Comparison of ENCODE assay signal across 6 cellular contexts in genomic region chrX:1053600-1053999, GRCh38.
DNase-seq lines count a peak whose midpoint lies in the region; ATAC-seq, FAIRE-seq and TF ChIP-seq lines count a peak whose summit lies in the region.
"Not testable (repeated sequence)": the region's sequence is repeated elsewhere in the genome, so short reads cannot be mapped to it uniquely, and the experiment has no call there.

No MANE protein-coding gene starts in this region.

- not testable (repeated sequence) for H3K36me3 ChIP-seq in HEK293 (ENCODE audit: control insufficient read depth in 2 of 2, insufficient read depth in 1 of 2, low read length in 2 of 2); astrocyte (ENCODE audit: insufficient read depth, low read length); GM12878 (ENCODE audit: control insufficient read depth in 2 of 2, insufficient read depth in 2 of 2, low read length in 1 of 2); K562 (ENCODE audit: control insufficient read depth, insufficient read depth, low read length); endodermal cell (ENCODE audit: control insufficient read depth, insufficient read depth, low read length)

- H3K36me3 Mint-ChIP-seq in astrocyte (ENCODE audit: low read depth, unreplicated experiment); endodermal cell (ENCODE audit: low read depth): not testable (repeated sequence)

- peaks cover 24% of the 10 kb centered on the region for H3K9me3 Mint-ChIP-seq in astrocyte (ENCODE audit: unreplicated experiment)
- H3K9me3 Mint-ChIP-seq in endodermal cell, result peaks cover 35% of the 10 kb centered on the region

- H3K27ac ChIP-seq in HEK293 (ENCODE audit: extremely low read depth, low read depth, low read length); astrocyte (ENCODE audit: low read depth, low read length); GM12878 (ENCODE audit: control insufficient read depth, insufficient read depth); K562 (ENCODE audit: extremely low read depth, low read depth, low read length); endodermal cell (ENCODE audit: low read depth, low read length): not testable (repeated sequence)

- not testable (repeated sequence) for H3K4me1 Mint-ChIP-seq in astrocyte (ENCODE audit: low read depth, unreplicated experiment); endodermal cell

- intact Hi-C loops in GM12878 (cut with micrococcal nuclease; ENCODE audit: unreplicated experiment); K562 (cut with micrococcal nuclease): not testable (repeated sequence)

- POLR2A ChIA-PET in HEK293 (lab: Yijun Ruan, JAX); GM12878 (lab: Charles Lee); K562 (lab: Yijun Ruan, JAX): not testable (repeated sequence)

- H3K4me1 ChIP-seq in HEK293 (ENCODE audit: control insufficient read depth, insufficient read depth, low read length); astrocyte (ENCODE audit: insufficient read depth, low read length); GM12878 (ENCODE audit: control insufficient read depth, insufficient read depth, low read length); K562 (replicated peaks in 1 of 2; ENCODE audit: control insufficient read depth in 2 of 2, insufficient read depth in 2 of 2, low read length in 2 of 2); endodermal cell (ENCODE audit: control insufficient read depth, insufficient read depth, low read length): not testable (repeated sequence)

- SMC1A ChIA-PET in GM12878 (lab: Charles Lee; ENCODE audit: uncharacterized antibody, unreplicated experiment), result not testable (repeated sequence)

- DNase-seq in astrocyte (ENCODE audit: low read depth); GM12878 (ENCODE audit: low read depth, low spot score); K562 (ENCODE audit: extremely low read depth in 1 of 4, low spot score in 3 of 4); endodermal cell: not testable (repeated sequence)
- DNase-seq in islet precursor cell, result peak; percentile 7

- not testable (repeated sequence) for H3K27me3 ChIP-seq in astrocyte (ENCODE audit: insufficient read depth, low read length); GM12878 (replicated peaks in 1 of 2; ENCODE audit: control insufficient read depth in 2 of 2, insufficient read depth in 2 of 2, low read length in 1 of 2); K562 (ENCODE audit: control insufficient read depth in 2 of 2, insufficient read depth in 2 of 2, low read length in 2 of 2); endodermal cell (ENCODE audit: control insufficient read depth, insufficient read depth, low read length, poor library complexity, severe bottlenecking)

- H3K4me2 ChIP-seq in astrocyte (ENCODE audit: low read length); GM12878 (ENCODE audit: control insufficient read depth, insufficient read depth); K562 (ENCODE audit: insufficient read depth, low read length): not testable (repeated sequence)

- not testable (repeated sequence) for TF ChIP-seq RAD21 in GM12878 (IDR thresholded peaks at IDR 0.05; ENCODE audit: insufficient read depth, low read depth, low read length); K562 (CRISPR knock-in tag; conservative IDR thresholded peaks at IDR 0.05 in 1 of 2, IDR thresholded peaks at IDR 0.05 in 1 of 2)

- not testable (repeated sequence) for H2AFZ ChIP-seq in astrocyte (ENCODE audit: low read depth, low read length); GM12878 (ENCODE audit: control insufficient read depth, low read depth, low read length); K562 (ENCODE audit: low read depth, low read length)

- not testable (repeated sequence) for ATAC-seq in GM12878, K562

- not testable (repeated sequence) for BruUV-seq in GM12878 (replicated peaks; lab: Mats Ljungman, UMichigan); K562 (replicated peaks; lab: Mats Ljungman, UMichigan)

- H3K9ac ChIP-seq in astrocyte (ENCODE audit: low read length); GM12878 (ENCODE audit: control insufficient read depth, insufficient read depth, low read length); K562 (ENCODE audit: insufficient read depth in 1 of 2, low read depth in 2 of 2, low read length in 2 of 2); endodermal cell (ENCODE audit: extremely low read depth, low read length, poor library complexity, severe bottlenecking): not testable (repeated sequence)

- CTCF ChIA-PET in HEK293 (lab: Yijun Ruan, JAX); GM12878 (lab: Yijun Ruan, JAX); K562 (lab: Yijun Ruan, JAX; ENCODE audit: low intra/inter-chr PET ratio): not testable (repeated sequence)

- in situ Hi-C loops in GM12878 (cut with MboI); K562 (cut with MboI): not testable (repeated sequence)

- not testable (repeated sequence) for H3K4me3 ChIP-seq in HEK293 (ENCODE audit: low read depth, low read length); astrocyte (ENCODE audit: insufficient read depth, low read depth, low read length); GM12878; K562
- H3K4me3 ChIP-seq in endodermal cell (ENCODE audit: low read length), result peak overlapping the region; percentile 39

- RAD21 ChIA-PET in GM12878 (lab: Charles Lee; ENCODE audit: unreplicated experiment), result not testable (repeated sequence)

- not testable (repeated sequence) for H3K79me2 ChIP-seq in astrocyte (ENCODE audit: insufficient read depth, low read length); GM12878 (ENCODE audit: control insufficient read depth, insufficient read depth, low read length); K562 (ENCODE audit: control insufficient read depth, insufficient read depth, low read length)

- H3K9me3 ChIP-seq in HEK293 (ENCODE audit: control insufficient read depth, insufficient read depth, low read depth, low read length); astrocyte (ENCODE audit: insufficient read depth, low read depth, low read length); GM12878 (replicated peaks; ENCODE audit: control insufficient read depth, insufficient read depth, low read length); K562 (replicated peaks; ENCODE audit: control insufficient read depth, insufficient read depth, low read depth, low read length): not testable (repeated sequence)
- peaks cover 28% of the 10 kb centered on the region for H3K9me3 ChIP-seq in endodermal cell (ENCODE audit: control insufficient read depth, low read length)

- WGBS in GM12878 (ENCODE audit: insufficient coverage, insufficient replicate concordance, low lambda C conversion rate, missing lambda C conversion rate), result 45% methylated on average over 2 of the region's 2 CpGs
- 0% methylated on average over 2 of the region's 2 CpGs for WGBS in K562 (ENCODE audit: insufficient coverage, low coverage, missing lambda C conversion rate)
- 47 to 93% methylated on average over 1 to 2 of the region's 2 CpGs for WGBS in endodermal cell (ENCODE audit: insufficient coverage in 1 of 2, insufficient read length in 1 of 2), 2 experiments

- TF ChIP-seq POLR2A in GM12878 (IDR thresholded peaks at IDR 0.05; ENCODE audit: low read depth, low read length); K562 (conservative IDR thresholded peaks at IDR 0.05): not testable (repeated sequence)

- TF ChIP-seq CTCF in HEK293 (tag by site-specific recombination; IDR thresholded peaks at IDR 0.05); astrocyte (IDR thresholded peaks at IDR 0.05; ENCODE audit: insufficient read depth, low read depth, low read length); GM12878 (IDR thresholded peaks at IDR 0.05 in 2 of 3, conservative IDR thresholded peaks at IDR 0.05 in 1 of 3; ENCODE audit: control insufficient read depth in 2 of 3, extremely low read depth in 1 of 3, insufficient read depth in 1 of 3, low read depth in 3 of 3, low read length in 3 of 3); K562 (IDR thresholded peaks at IDR 0.05 in 2 of 3, conservative IDR thresholded peaks at IDR 0.05 in 1 of 3; ENCODE audit: insufficient read depth in 2 of 3, low read depth in 1 of 3, low read length in 3 of 3); endodermal cell (conservative IDR thresholded peaks at IDR 0.05): not testable (repeated sequence)

- not testable (repeated sequence) for H3K4me3 Mint-ChIP-seq in astrocyte (ENCODE audit: unreplicated experiment); endodermal cell

- not testable (repeated sequence) for H3K9me1 ChIP-seq in K562 (ENCODE audit: control insufficient read depth, insufficient read depth, low read length)

- FAIRE-seq in astrocyte (lab: Jason Lieb, UNC), result peak; percentile 20
- FAIRE-seq in GM12878 (lab: Jason Lieb, UNC), result peak; percentile 7
- not testable (repeated sequence) for FAIRE-seq in K562 (lab: Jason Lieb, UNC)

- not testable (repeated sequence) for H3K27ac Mint-ChIP-seq in astrocyte (ENCODE audit: unreplicated experiment); endodermal cell

- not testable (repeated sequence) for H3K27me3 Mint-ChIP-seq in astrocyte (ENCODE audit: low read depth, unreplicated experiment); endodermal cell (ENCODE audit: insufficient read depth)

- not testable (repeated sequence) for TF ChIP-seq EP300 in GM12878 (IDR thresholded peaks at IDR 0.05; ENCODE audit: borderline replicate concordance in 1 of 2, control insufficient read depth in 1 of 2, low read depth in 2 of 2, low read length in 2 of 2); K562 (IDR thresholded peaks at IDR 0.05; ENCODE audit: low read length)

- H4K20me1 ChIP-seq in astrocyte (ENCODE audit: insufficient read depth, low read length); GM12878 (ENCODE audit: control insufficient read depth, insufficient read depth); K562 (replicated peaks; ENCODE audit: control insufficient read depth, insufficient read depth, low read length): not testable (repeated sequence)

TF ChIP-seq in K562, 482 proteins besides CTCF, POLR2A, EP300 and RAD21 (continues in another document):
- peak; percentile 95 for TF ChIP-seq ZNF239 (CRISPR knock-in tag; IDR thresholded peaks at IDR 0.05)
